Comparison of ENCODE assay signal across 12 cellular contexts in genomic region chr1:41394918-41395598, GRCh38. TPM values are rescaled to one million over a fixed set of nuclear protein-coding genes. Genes with fewer than 3 reads are reported as not detected.
DNase-seq lines count a peak whose midpoint lies in the region; TF ChIP-seq lines count a peak whose summit lies in the region.
"Had no signal": no experiment of that assay in that cellular context is flagged by ENCODE, and none has a peak within 500 bp of the region (broad histone marks: within the 10 kb centered on the region; RNA-seq: fewer than 3 reads in every experiment).

No MANE protein-coding gene starts in this region.

- no peak for TF ChIP-seq CTCF in tibial nerve (IDR thresholded peaks at IDR 0.05)
- TF ChIP-seq CTCF in stomach (IDR thresholded peaks at IDR 0.05) = no peak

- H3K27me3 ChIP-seq in BLaER1 (no peaks in the 10 kb centered on the region), iPS DF 6.9 (ENCODE audit: control insufficient read depth, insufficient read depth, low read length) (no peaks in the 10 kb centered on the region), tibial nerve (peaks cover 0 to 25% of the 10 kb centered on the region in 2 donors), stomach (peaks cover 0 to 29% (median 5%) of the 10 kb centered on the region in 3 donors)

- peak overlapping the region; percentile 80 for H3K4me2 ChIP-seq in BLaER1

- H3K27ac ChIP-seq in BLaER1 (peak overlapping the region; percentile 70), iPS DF 6.9 (ENCODE audit: low read length) (no peak overlapping the region), tibial nerve (no peak overlapping the region), stomach (no peak overlapping the region)

- WGBS in iPS DF 6.9 (ENCODE audit: insufficient coverage, insufficient read length) = no CpG with 5 or more reads among the region's 9 CpGs
- WGBS in tibial nerve, 2 donors = 39 to 49% methylated on average over 7 to 9 of the region's 9 CpGs
- 34 to 51% (median 38%) methylated on average over 7 to 9 of the region's 9 CpGs for whole genome bisulfite sequencing in stomach, 5 donors

- no peak for TF ChIP-seq POLR2A in tibial nerve (IDR thresholded peaks at IDR 0.05)
- TF ChIP-seq POLR2A in stomach (IDR thresholded peaks at IDR 0.05) = no peak

- no peaks in the 10 kb centered on the region for H4K20me1 ChIP-seq in BLaER1

- peak overlapping the region; percentile 60 for H3K9ac ChIP-seq in BLaER1

- H3K36me3 ChIP-seq in BLaER1 (no peaks in the 10 kb centered on the region), iPS DF 6.9 (ENCODE audit: control insufficient read depth, insufficient read depth, low read length) (no peaks in the 10 kb centered on the region), tibial nerve (no peaks in the 10 kb centered on the region), stomach (no peaks in the 10 kb centered on the region)

- peak overlapping the region; percentile 36; the same call in 1 of the 2 replicates for H3K4me3 ChIP-seq in BLaER1
- H3K4me3 ChIP-seq in iPS DF 6.9 (ENCODE audit: low read length) = no peak overlapping the region
- H3K4me3 ChIP-seq in tibial nerve = no peak overlapping the region
- no peak overlapping the region for H3K4me3 ChIP-seq in stomach

- H3K9me3 ChIP-seq in BLaER1 (0 out of 2 replicates have a peak, but pooled peaks cover under 1% of the 10 kb centered on the region), iPS DF 6.9 (ENCODE audit: control insufficient read depth, insufficient read depth, low read length) (no peaks in the 10 kb centered on the region), tibial nerve (no peaks in the 10 kb centered on the region), stomach (no peaks in the 10 kb centered on the region)

- intact Hi-C loops in stomach (cut with DNase I; ENCODE audit: low total_unique reads) = no loop called here

- peaks cover 95% of the 10 kb centered on the region for H3K4me1 ChIP-seq in BLaER1
- peaks cover 20% of the 10 kb centered on the region for H3K4me1 ChIP-seq in iPS DF 6.9 (ENCODE audit: control insufficient read depth, insufficient read depth, low read length)
- H3K4me1 ChIP-seq in tibial nerve = peaks cover 0 to 6% (median 0%) of the 10 kb centered on the region in 4 donors
- H3K4me1 ChIP-seq in stomach = peaks cover 0 to 13% (median 0%) of the 10 kb centered on the region in 4 donors

- DNase-seq in SK-N-DZ (ENCODE audit: low spot score) (peak; percentile 50), iPS DF 6.9 (ENCODE audit: low read depth, low spot score) (peak; percentile 70), tibial nerve (ENCODE audit: low spot score in 2 of 2) (no peak), stomach (no peak)
- DNase-seq in activated naive CD4-positive, alpha-beta T cell treated with anti-CD3 and anti-CD28 coated beads, Interleukin-2, amount 50 U/mL, for 16 hours = no peak
- no peak for DNase-seq in activated naive CD4-positive, alpha-beta T cell (lab: John Stamatoyannopoulos, UW)
- DNase-seq: activated CD8-positive, alpha-beta T cell treated with anti-CD3 and anti-CD28 coated beads for 36 hours; OCI-M1; stimulated activated CD4-positive, alpha-beta T cell treated with anti-CD3 and anti-CD28 coated beads, Interleukin-2, amount 100 ng/mL, for 24 hours had no signal

- TF ChIP-seq RAD21 in Ishikawa (IDR thresholded peaks at IDR 0.05; ENCODE audit: low read depth) = no peak

- TF ChIP-seq EP300 in Ishikawa (IDR thresholded peaks at IDR 0.05; ENCODE audit: borderline replicate concordance) = no peak
- no peak for TF ChIP-seq EP300 in tibial nerve (IDR thresholded peaks at IDR 0.05)
- no peak for TF ChIP-seq EP300 in stomach (IDR thresholded peaks at IDR 0.05)

TF ChIP-seq in Ishikawa, 13 proteins besides CTCF, POLR2A, EP300 and RAD21:
- TF ChIP-seq TEAD4 (IDR thresholded peaks at IDR 0.05) = no peak
- TF ChIP-seq, protein P1, sequence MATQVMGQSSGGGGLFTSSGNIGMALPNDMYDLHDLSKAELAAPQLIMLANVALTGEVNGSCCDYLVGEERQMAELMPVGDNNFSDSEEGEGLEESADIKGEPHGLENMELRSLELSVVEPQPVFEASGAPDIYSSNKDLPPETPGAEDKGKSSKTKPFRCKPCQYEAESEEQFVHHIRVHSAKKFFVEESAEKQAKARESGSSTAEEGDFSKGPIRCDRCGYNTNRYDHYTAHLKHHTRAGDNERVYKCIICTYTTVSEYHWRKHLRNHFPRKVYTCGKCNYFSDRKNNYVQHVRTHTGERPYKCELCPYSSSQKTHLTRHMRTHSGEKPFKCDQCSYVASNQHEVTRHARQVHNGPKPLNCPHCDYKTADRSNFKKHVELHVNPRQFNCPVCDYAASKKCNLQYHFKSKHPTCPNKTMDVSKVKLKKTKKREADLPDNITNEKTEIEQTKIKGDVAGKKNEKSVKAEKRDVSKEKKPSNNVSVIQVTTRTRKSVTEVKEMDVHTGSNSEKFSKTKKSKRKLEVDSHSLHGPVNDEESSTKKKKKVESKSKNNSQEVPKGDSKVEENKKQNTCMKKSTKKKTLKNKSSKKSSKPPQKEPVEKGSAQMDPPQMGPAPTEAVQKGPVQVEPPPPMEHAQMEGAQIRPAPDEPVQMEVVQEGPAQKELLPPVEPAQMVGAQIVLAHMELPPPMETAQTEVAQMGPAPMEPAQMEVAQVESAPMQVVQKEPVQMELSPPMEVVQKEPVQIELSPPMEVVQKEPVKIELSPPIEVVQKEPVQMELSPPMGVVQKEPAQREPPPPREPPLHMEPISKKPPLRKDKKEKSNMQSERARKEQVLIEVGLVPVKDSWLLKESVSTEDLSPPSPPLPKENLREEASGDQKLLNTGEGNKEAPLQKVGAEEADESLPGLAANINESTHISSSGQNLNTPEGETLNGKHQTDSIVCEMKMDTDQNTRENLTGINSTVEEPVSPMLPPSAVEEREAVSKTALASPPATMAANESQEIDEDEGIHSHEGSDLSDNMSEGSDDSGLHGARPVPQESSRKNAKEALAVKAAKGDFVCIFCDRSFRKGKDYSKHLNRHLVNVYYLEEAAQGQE (IDR thresholded peaks at IDR 0.05; ENCODE audit: low read depth) = peak; percentile 58

RNA-seq across cellular contexts. Expression of gene FOXO6, which starts 33.8 kb away (rescaled TPM):
- polyA plus RNA-seq in SK-N-DZ (2014; cell fraction: cytosol; rRNA removed) = 4.4 and 4.8 TPM in 2 replicates
- polyA plus RNA-seq in SK-N-DZ (2014; cell fraction: nucleus; rRNA removed) = 0.61 and 2.0 TPM in 2 replicates
- 1 to 10 TPM in 2 of 4 donors, under 1 TPM in 2; 0.44 to 4.4 (median 1.7) TPM for total RNA-seq in tibial nerve
- total RNA-seq in stomach = 1 to 10 TPM in 1 of 5 donors, under 1 TPM in 1, not detected in 3; under 0.01 to 1.1 TPM
- polyA plus RNA-seq in stomach = under 1 TPM in 2 of 3 donors, not detected in 1; 0.37 to 0.83 TPM
- total RNA-seq: mesenteric fat pad had no signal

Comparison
In these comparisons a context has a peak if more than half of its experiments do, and no peak if none do; other contexts are left out.
1. DNase-seq: peak in SK-N-DZ (single experiment) and iPS DF 6.9 (single experiment); none in tibial nerve (0 of 2), activated naive CD4-positive, alpha-beta T cell treated with anti-CD3 and anti-CD28 coated beads, Interleukin-2, amount 50 U/mL, for 16 hours (single experiment), activated naive CD4-positive, alpha-beta T cell (0 of 4) and stomach (single experiment).